ENCODE assay signal across 1 cellular context in the genomic region with DNA sequence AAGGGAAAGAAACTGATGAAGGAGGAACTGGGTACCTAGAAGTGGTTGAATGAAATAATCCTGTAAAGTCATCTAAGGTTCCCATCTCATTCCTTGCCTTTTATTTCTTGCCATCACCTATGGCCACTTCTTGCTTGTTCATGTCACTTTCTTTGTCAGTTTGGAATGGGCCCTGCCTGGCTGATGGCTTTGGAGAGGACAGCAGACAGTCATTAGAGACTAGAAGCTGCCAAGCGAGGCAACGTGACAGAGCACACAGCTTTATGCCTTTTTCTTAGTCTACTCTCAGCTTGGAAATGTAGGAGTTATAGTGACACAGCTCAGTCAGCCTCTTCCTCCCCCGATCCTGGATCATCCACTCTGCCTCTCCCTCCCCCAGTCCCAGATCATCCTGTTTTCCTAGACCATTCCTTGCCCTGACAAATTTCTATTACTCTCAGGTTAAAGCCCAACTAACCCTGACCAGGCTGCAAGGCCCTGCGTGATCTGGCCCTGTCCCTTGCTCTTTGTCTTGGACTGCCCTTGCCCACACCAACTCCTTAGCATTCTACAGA.
TF ChIP-seq lines count a peak whose summit lies in the region.

No MANE protein-coding gene starts in this region.

TF ChIP-seq in H1, 55 proteins besides CTCF, POLR2A, EP300 and RAD21:
- TF ChIP-seq SAP30 (IDR thresholded peaks at IDR 0.05; ENCODE audit: insufficient read depth, insufficient replicate concordance, low read length) (no peak), RFX5 (IDR thresholded peaks at IDR 0.05; ENCODE audit: borderline replicate concordance, low read depth, low read length) (no peak), GTF2F1 (IDR thresholded peaks at IDR 0.05; ENCODE audit: borderline replicate concordance, low read depth, low read length) (no peak), TCF12 (IDR thresholded peaks at IDR 0.05; ENCODE audit: low read depth, low read length) (no peak), RNF2 (IDR thresholded peaks at IDR 0.05; ENCODE audit: borderline replicate concordance, low read depth, low read length, missing control alignments, poor library complexity, severe bottlenecking) (no peak)
- TF ChIP-seq, protein P1, sequence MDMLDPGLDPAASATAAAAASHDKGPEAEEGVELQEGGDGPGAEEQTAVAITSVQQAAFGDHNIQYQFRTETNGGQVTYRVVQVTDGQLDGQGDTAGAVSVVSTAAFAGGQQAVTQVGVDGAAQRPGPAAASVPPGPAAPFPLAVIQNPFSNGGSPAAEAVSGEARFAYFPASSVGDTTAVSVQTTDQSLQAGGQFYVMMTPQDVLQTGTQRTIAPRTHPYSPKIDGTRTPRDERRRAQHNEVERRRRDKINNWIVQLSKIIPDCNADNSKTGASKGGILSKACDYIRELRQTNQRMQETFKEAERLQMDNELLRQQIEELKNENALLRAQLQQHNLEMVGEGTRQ (IDR thresholded peaks at IDR 0.05; ENCODE audit: low read length) = no peak
TF ChIP-seq in H1: peak in this region for 0.
